In genomic region chr6:108286366-108286765, GRCh38 we compare ENCODE assay signal across 29 cellular contexts.
"Had no signal": no experiment of that assay in that cellular context is flagged by ENCODE, and none has a peak within 500 bp of the region (broad histone marks: within the 10 kb centered on the region; RNA-seq: fewer than 3 reads in every experiment).

No MANE protein-coding gene starts in this region.

- H3K27me3 Mint-ChIP-seq: naive thymus-derived CD8-positive, alpha-beta T cell had no signal

- H3K9me3 ChIP-seq: left lung, lower lobe of right lung, pancreas, prostate gland, tibial nerve, upper lobe of left lung, vagina had no signal

- H3K27me3 ChIP-seq: left lung, pancreas, tibial nerve, upper lobe of left lung, vagina had no signal

- H3K4me3 Mint-ChIP-seq: immature natural killer cell; naive thymus-derived CD8-positive, alpha-beta T cell; nephron; neural crest cell; stimulated activated naive B cell treated with anti-CD40 and anti-IgM and Interleukin-4, amounts not matched to agents 10 μg/mL and 1 μg/mL and 100 μg/mL, for 72 hours; stimulated activated naive CD8-positive, alpha-beta T cell treated with anti-CD3 and anti-CD28 coated beads, Interleukin-15, Interleukin-2, amounts not matched to agents 100 ng/mL and 50 ng/mL, for 24 hours had no signal

- DNase-seq: hypothalamus; immature natural killer cell; kidney; left colon; left lung; lower lobe of right lung; mammary epithelial cell; mesenchymal stem cell; naive thymus-derived CD8-positive, alpha-beta T cell; nucleus accumbens; pancreas; posterior cingulate gyrus; retina; right cardiac atrium; stimulated activated CD4-positive, alpha-beta T cell treated with anti-CD3 and anti-CD28 coated beads, Interleukin-12 subunit alpha, Interleukin-12 subunit beta, amount 100 ng/mL, for 4 hours; stimulated activated CD4-positive, alpha-beta T cell treated with anti-CD3 and anti-CD28 coated beads, Interleukin-15, amount 100 ng/mL, for 24 hours; stimulated activated CD4-positive, alpha-beta T cell treated with anti-CD3 and anti-CD28 coated beads, Interleukin-2, amount 100 ng/mL, for 24 hours; stimulated activated CD4-positive, alpha-beta T cell treated with anti-CD3 and anti-CD28 coated beads, Interleukin-4, amount 100 ng/mL, for 1 hour; stimulated activated naive B cell treated with anti-CD40 and anti-IgM and Interleukin-4, amounts not matched to agents 10 μg/mL and 1 μg/mL and 100 μg/mL, for 72 hours; substantia nigra; upper lobe of left lung had no signal

- H3K36me3 ChIP-seq: left lung, lower lobe of right lung, pancreas, prostate gland, tibial nerve, upper lobe of left lung, vagina had no signal

- H3K4me1 ChIP-seq: left lung, lower lobe of right lung, pancreas, prostate gland, tibial nerve, upper lobe of left lung, vagina had no signal

- H3K27ac ChIP-seq: left lung, lower lobe of right lung, pancreas, prostate gland, skin epidermis, tibial nerve, upper lobe of left lung, vagina had no signal

- H3K36me3 Mint-ChIP-seq: immature natural killer cell; naive thymus-derived CD8-positive, alpha-beta T cell had no signal

- H3K4me1 Mint-ChIP-seq: immature natural killer cell, nephron, neural crest cell had no signal

- H3K27ac Mint-ChIP-seq: immature natural killer cell; naive thymus-derived CD8-positive, alpha-beta T cell; nephron; stimulated activated naive B cell treated with anti-CD40 and anti-IgM and Interleukin-4, amounts not matched to agents 10 μg/mL and 1 μg/mL and 100 μg/mL, for 72 hours; stimulated activated naive CD8-positive, alpha-beta T cell treated with anti-CD3 and anti-CD28 coated beads, Interleukin-15, Interleukin-2, amounts not matched to agents 100 ng/mL and 50 ng/mL, for 24 hours had no signal

- H3K4me3 ChIP-seq: left lung, lower lobe of right lung, pancreas, prostate gland, skin epidermis, tibial nerve, upper lobe of left lung, vagina had no signal

- ATAC-seq: left colon; left lung; lower lobe of right lung; naive thymus-derived CD8-positive, alpha-beta T cell; pancreas; right cardiac atrium; sciatic nerve; stimulated activated naive B cell treated with anti-CD40 and anti-IgM and Interleukin-4, amounts not matched to agents 10 μg/mL and 1 μg/mL and 100 μg/mL, for 72 hours had no signal
